Comparison of ENCODE assay signal across 13 cellular contexts in the genomic region with DNA sequence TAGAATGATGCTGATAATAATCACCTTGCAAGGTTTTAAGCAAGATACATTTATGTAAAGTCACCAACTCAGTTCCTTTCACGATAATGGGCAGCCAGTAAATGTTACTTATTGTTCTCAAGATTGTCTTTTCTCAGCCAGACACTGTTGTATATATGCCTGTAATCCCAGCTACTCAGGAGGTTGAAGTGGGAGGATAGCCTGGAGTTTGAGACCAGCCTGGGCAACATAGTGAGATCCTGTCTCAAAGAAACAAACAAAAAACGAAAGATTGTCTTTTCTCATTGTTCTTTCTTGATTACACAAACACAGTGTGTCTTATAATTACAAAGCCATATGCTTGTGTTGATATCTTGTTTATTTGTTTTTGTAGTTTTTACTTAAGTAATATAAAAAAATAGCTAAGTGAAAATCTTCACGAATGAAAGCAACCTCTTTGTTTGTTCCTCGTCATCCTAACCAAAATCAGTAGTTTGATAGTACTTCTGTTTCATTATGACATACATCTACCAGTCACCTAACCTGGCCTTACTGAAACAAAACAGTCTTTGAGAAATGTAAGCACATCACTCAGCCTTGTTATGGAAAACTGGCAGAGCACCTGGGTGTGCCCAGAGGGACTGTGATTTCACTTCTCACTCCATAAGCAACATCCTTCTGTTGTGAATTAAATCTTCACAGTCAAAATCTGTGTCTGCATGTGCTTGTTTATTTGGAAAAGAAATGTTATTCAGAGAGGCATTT.
DNase-seq lines count a peak whose midpoint lies in the region; ATAC-seq and TF ChIP-seq lines count a peak whose summit lies in the region.
"Had no signal": no experiment of that assay in that cellular context is flagged by ENCODE, and none has a peak within 500 bp of the region (broad histone marks: within the 10 kb centered on the region; RNA-seq: fewer than 3 reads in every experiment).

No MANE protein-coding gene starts in this region.

- no peaks in the 10 kb centered on the region for H3K9me3 Mint-ChIP-seq in CD4-positive, alpha-beta memory T cell
- no peaks in the 10 kb centered on the region for H3K9me3 Mint-ChIP-seq in activated CD4-positive, alpha-beta T cell treated with anti-CD3 and anti-CD28 coated beads, Interleukin-2, amount 10 ng/mL, durations not matched to agents 24 days and 14 days
- H3K9me3 Mint-ChIP-seq: IgD-negative memory B cell had no signal

- no peaks in the 10 kb centered on the region for H3K36me3 ChIP-seq in CD4-positive, alpha-beta memory T cell (ENCODE audit: insufficient read depth, low read length)
- no peaks in the 10 kb centered on the region for H3K36me3 ChIP-seq in mucosa of descending colon (ENCODE audit: low read depth)

- H3K9me3 ChIP-seq in CD4-positive, alpha-beta memory T cell (ENCODE audit: control insufficient read depth in 1 of 2, low read length in 2 of 2): no peaks in the 10 kb centered on the region
- H3K9me3 ChIP-seq in mucosa of descending colon: no peaks in the 10 kb centered on the region

- H3K4me3 Mint-ChIP-seq in CD4-positive, alpha-beta memory T cell: no peak overlapping the region
- H3K4me3 Mint-ChIP-seq in activated CD4-positive, alpha-beta T cell treated with anti-CD3 and anti-CD28 coated beads, Interleukin-2, amount 10 ng/mL, durations not matched to agents 24 days and 14 days: no peak overlapping the region
- H3K4me3 Mint-ChIP-seq: B cell, IgD-negative memory B cell had no signal

- intact Hi-C loops in CD4-positive, alpha-beta memory T cell (cut with micrococcal nuclease): no loop called here
- intact Hi-C loops in mucosa of descending colon (cut with DNase I, micrococcal nuclease): no loop called here
- intact Hi-C loops in activated CD4-positive, alpha-beta T cell treated with anti-CD3 and anti-CD28 coated beads, Interleukin-2, amount 10 ng/mL, durations not matched to agents 24 days and 14 days (cut with micrococcal nuclease): loop anchor here (5.0 to 10.0 kb wide), 2 partner anchors 243 to 430 kb away; no protein-coding TSS in a partner anchor

- H3K4me1 Mint-ChIP-seq in CD4-positive, alpha-beta memory T cell: peaks cover 0 to 3% (median 1%) of the 10 kb centered on the region in 4 donors
- H3K4me1 Mint-ChIP-seq in activated CD4-positive, alpha-beta T cell treated with anti-CD3 and anti-CD28 coated beads, Interleukin-2, amount 10 ng/mL, durations not matched to agents 24 days and 14 days: peaks cover 8% of the 10 kb centered on the region

- H3K4me1 ChIP-seq in CD4-positive, alpha-beta memory T cell (ENCODE audit: insufficient read depth, low read length): no peaks in the 10 kb centered on the region
- H3K4me1 ChIP-seq in mucosa of descending colon (ENCODE audit: low read depth): no peaks in the 10 kb centered on the region

- H3K27me3 ChIP-seq in CD4-positive, alpha-beta memory T cell (ENCODE audit: insufficient read depth, low read length): no peaks in the 10 kb centered on the region

- DNase-seq in AG09319 (ENCODE audit: extremely low read depth, low read depth) (peak; percentile 29), NCI-H1930 (lab: John Stamatoyannopoulos, UW) (no peak), mucosa of descending colon (no peak)
- DNase-seq in CD4-positive, alpha-beta memory T cell: no peak
- no peak for DNase-seq in activated CD4-positive, alpha-beta T cell treated with anti-CD3 and anti-CD28 coated beads, Interleukin-2, amount 10 ng/mL, durations not matched to agents 24 days and 14 days
- DNase-seq: NCI-H774 had no signal

- ATAC-seq in GM18909 (IDR thresholded peaks at IDR 0.05; ENCODE audit: poor library complexity, unreplicated experiment) (peak; percentile 82), HG02623 (IDR thresholded peaks at IDR 0.05; ENCODE audit: unreplicated experiment) (peak; percentile 76), HG03521 (IDR thresholded peaks at IDR 0.05; ENCODE audit: unreplicated experiment) (peak; percentile 69), mucosa of descending colon (no peak)

- no peak overlapping the region for H3K4me3 ChIP-seq in CD4-positive, alpha-beta memory T cell (ENCODE audit: low read length in 2 of 2)
- no peak overlapping the region for H3K4me3 ChIP-seq in mucosa of descending colon

- POLR2A ChIA-PET in CD4-positive, alpha-beta memory T cell (lab: Charles Lee; ENCODE audit: partially characterized antibody): no interaction called here

- no peak overlapping the region for H3K27ac Mint-ChIP-seq in CD4-positive, alpha-beta memory T cell
- H3K27ac Mint-ChIP-seq in activated CD4-positive, alpha-beta T cell treated with anti-CD3 and anti-CD28 coated beads, Interleukin-2, amount 10 ng/mL, durations not matched to agents 24 days and 14 days: no peak overlapping the region
- H3K27ac Mint-ChIP-seq: B cell, IgD-negative memory B cell had no signal

- no peak overlapping the region for H3K27ac ChIP-seq in CD4-positive, alpha-beta memory T cell (ENCODE audit: low read depth, low read length)
- H3K27ac ChIP-seq: VCaP had no signal

- H3K36me3 Mint-ChIP-seq in CD4-positive, alpha-beta memory T cell: peaks cover 2 to 6% of the 10 kb centered on the region in 2 donors
- no peaks in the 10 kb centered on the region for H3K36me3 Mint-ChIP-seq in activated CD4-positive, alpha-beta T cell treated with anti-CD3 and anti-CD28 coated beads, Interleukin-2, amount 10 ng/mL, durations not matched to agents 24 days and 14 days (ENCODE audit: low read depth)
- H3K36me3 Mint-ChIP-seq: activated naive CD4-positive, alpha-beta T cell treated with anti-CD3 and anti-CD28 coated beads, Interleukin-2, amount 50 U/mL, for 72 hours had no signal

- CTCF ChIA-PET in CD4-positive, alpha-beta memory T cell (lab: Charles Lee; ENCODE audit: partially characterized antibody): interaction anchor here (1.4 kb wide), 1 partner anchor 8 kb away, joined by 5 read pairs; no protein-coding TSS in a partner anchor

- no peaks in the 10 kb centered on the region for H3K27me3 Mint-ChIP-seq in CD4-positive, alpha-beta memory T cell
- no peaks in the 10 kb centered on the region for H3K27me3 Mint-ChIP-seq in activated CD4-positive, alpha-beta T cell treated with anti-CD3 and anti-CD28 coated beads, Interleukin-2, amount 10 ng/mL, durations not matched to agents 24 days and 14 days
- H3K27me3 Mint-ChIP-seq: B cell, IgD-negative memory B cell had no signal

- TF ChIP-seq CTCF in AG09319 (IDR thresholded peaks at IDR 0.05; ENCODE audit: low read depth, low read length) (no peak), mucosa of descending colon (IDR thresholded peaks at IDR 0.05) (no peak)
